1 cellular context compared by ENCODE assay signal in genomic region chr1:218660678-218661053, GRCh38.
TF ChIP-seq lines count a peak whose summit lies in the region.

No MANE protein-coding gene starts in this region.

TF ChIP-seq in HEK293, 187 proteins besides CTCF, POLR2A, EP300 and RAD21 (continued from another document and continues in another):
- TF ChIP-seq REPIN1 (tag by site-specific recombination; IDR thresholded peaks at IDR 0.05; ENCODE audit: low read depth) (no peak), ZNF837 (tag by site-specific recombination; IDR thresholded peaks at IDR 0.05) (no peak), GLIS1 (tag by site-specific recombination; IDR thresholded peaks at IDR 0.05) (no peak), ZNF16 (tag by site-specific recombination; IDR thresholded peaks at IDR 0.05; ENCODE audit: low read depth) (no peak), MEIS1 (CRISPR knock-in tag; IDR thresholded peaks at IDR 0.05; ENCODE audit: borderline replicate concordance) (no peak), ZNF747 (tag by site-specific recombination; IDR thresholded peaks at IDR 0.05) (no peak), ZNF335 (tag by site-specific recombination; conservative IDR thresholded peaks at IDR 0.05) (no peak), ZNF341 (tag by site-specific recombination; IDR thresholded peaks at IDR 0.05; ENCODE audit: low read depth) (no peak), ZNF121 (tag by site-specific recombination; IDR thresholded peaks at IDR 0.05) (no peak), ZNF518A (tag by site-specific recombination; conservative IDR thresholded peaks at IDR 0.05; ENCODE audit: low read depth) (0 out of 2 replicates have a peak, but pooled peaks have one; percentile 26), ZNF146 (tag by site-specific recombination; IDR thresholded peaks at IDR 0.05) (no peak), ZNF449 (tag by site-specific recombination; IDR thresholded peaks at IDR 0.05) (no peak), ZNF776 (tag by site-specific recombination; IDR thresholded peaks at IDR 0.05; ENCODE audit: borderline replicate concordance) (no peak), ZNF692 (tag by site-specific recombination; IDR thresholded peaks at IDR 0.05) (peak; percentile 66; the same call in 1 of the 2 replicates), ZNF654 (tag by site-specific recombination; IDR thresholded peaks at IDR 0.05; ENCODE audit: low read depth) (no peak; the same call in 1 of the 2 replicates), ZNF10 (tag by site-specific recombination; IDR thresholded peaks at IDR 0.05) (no peak; the same call in 1 of the 2 replicates), ZNF558 (tag by site-specific recombination; IDR thresholded peaks at IDR 0.05) (no peak), ZNF266 (tag by site-specific recombination; IDR thresholded peaks at IDR 0.05; ENCODE audit: low read depth) (no peak), ZNF223 (tag by site-specific recombination; IDR thresholded peaks at IDR 0.05) (no peak), ZNF416 (tag by site-specific recombination; IDR thresholded peaks at IDR 0.05) (no peak), ZNF548 (tag by site-specific recombination; IDR thresholded peaks at IDR 0.05) (no peak), ZBTB11 (tag by site-specific recombination; conservative IDR thresholded peaks at IDR 0.05; ENCODE audit: low read depth) (no peak), ZNF24 (tag by site-specific recombination; IDR thresholded peaks at IDR 0.05) (peak; percentile 68; the same call in 1 of the 2 replicates), FEZF1 (tag by site-specific recombination; IDR thresholded peaks at IDR 0.05) (no peak), ZNF423 (tag by site-specific recombination; IDR thresholded peaks at IDR 0.05) (no peak), ZNF114 (tag by site-specific recombination; IDR thresholded peaks at IDR 0.05) (no peak), TCF7L2 (IDR thresholded peaks at IDR 0.05; ENCODE audit: borderline replicate concordance, low read depth, low read length) (no peak), ZNF214 (tag by site-specific recombination; IDR thresholded peaks at IDR 0.05; ENCODE audit: borderline replicate concordance) (no peak), ZEB2 (tag by site-specific recombination; IDR thresholded peaks at IDR 0.05) (peak; percentile 63; the same call in 1 of the 2 replicates), ZNF514 (tag by site-specific recombination; IDR thresholded peaks at IDR 0.05) (no peak), ZNF560 (tag by site-specific recombination; IDR thresholded peaks at IDR 0.05; ENCODE audit: borderline replicate concordance) (no peak), WT1 (tag by site-specific recombination; IDR thresholded peaks at IDR 0.05) (peak; percentile 70), ZIC2 (tag by site-specific recombination; IDR thresholded peaks at IDR 0.05) (no peak), ZNF707 (tag by site-specific recombination; IDR thresholded peaks at IDR 0.05) (no peak), ZNF626 (tag by site-specific recombination; IDR thresholded peaks at IDR 0.05) (no peak), GFI1B (tag by site-specific recombination; IDR thresholded peaks at IDR 0.05) (peak; percentile 97), ZBTB7A (tag by site-specific recombination; IDR thresholded peaks at IDR 0.05; ENCODE audit: low read depth) (no peak), ZNF292 (tag by site-specific recombination; IDR thresholded peaks at IDR 0.05; ENCODE audit: borderline replicate concordance, low read depth) (no peak), ZNF221 (tag by site-specific recombination; IDR thresholded peaks at IDR 0.05; ENCODE audit: borderline replicate concordance) (no peak), ZFP69B (tag by site-specific recombination; IDR thresholded peaks at IDR 0.05) (peak; percentile 80), AEBP2 (tag by site-specific recombination; IDR thresholded peaks at IDR 0.05; ENCODE audit: borderline replicate concordance) (no peak), MZF1 (tag by site-specific recombination; IDR thresholded peaks at IDR 0.05; ENCODE audit: borderline replicate concordance) (no peak), GLI2 (tag by site-specific recombination; IDR thresholded peaks at IDR 0.05; ENCODE audit: borderline replicate concordance, low read depth) (no peak), ZNF555 (tag by site-specific recombination; conservative IDR thresholded peaks at IDR 0.05) (0 out of 2 replicates have a peak, but pooled peaks have one; percentile 9), REST (tag by site-specific recombination; IDR thresholded peaks at IDR 0.05) (no peak), ZXDB (tag by site-specific recombination; IDR thresholded peaks at IDR 0.05) (0 out of 2 replicates have a peak, but pooled peaks have one; percentile 49), ZNF155 (tag by site-specific recombination; IDR thresholded peaks at IDR 0.05) (no peak), ZNF596 (tag by site-specific recombination; IDR thresholded peaks at IDR 0.05) (no peak), ZNF830 (tag by site-specific recombination; IDR thresholded peaks at IDR 0.05; ENCODE audit: low read depth) (no peak), ZNF645 (tag by site-specific recombination; IDR thresholded peaks at IDR 0.05) (no peak), GLI4 (tag by site-specific recombination; IDR thresholded peaks at IDR 0.05) (no peak), ZNF350 (tag by site-specific recombination; IDR thresholded peaks at IDR 0.05) (no peak), ZBTB21 (tag by site-specific recombination; IDR thresholded peaks at IDR 0.05) (no peak), ZSCAN30 (tag by site-specific recombination; IDR thresholded peaks at IDR 0.05) (no peak)
